Comparison of ENCODE assay signal across 19 cellular contexts in genomic region chr4:124206779-124207605, GRCh38.
A peak's percentile ranks its signal among the peaks of the same experiment; 100 is the strongest.
DNase-seq lines count a peak whose midpoint lies in the region; ATAC-seq, FAIRE-seq and TF ChIP-seq lines count a peak whose summit lies in the region.
"Had no signal": no experiment of that assay in that cellular context is flagged by ENCODE, and none has a peak within 500 bp of the region (broad histone marks: within the 10 kb centered on the region; RNA-seq: fewer than 3 reads in every experiment).

No MANE protein-coding gene starts in this region.

- H3K4me1 Mint-ChIP-seq in CD8-positive, alpha-beta T cell (ENCODE audit: low read depth): no peaks in the 10 kb centered on the region
- H3K4me1 Mint-ChIP-seq: activated naive CD8-positive, alpha-beta T cell treated with anti-CD3 and anti-CD28 coated beads, Interleukin-2, amount 10 ng/mL, durations not matched to agents 7 days and 5 days; IgD-negative memory B cell had no signal

- peak overlapping the region; percentile 7; the same call in 1 of the 2 replicates for H2AFZ ChIP-seq in SK-N-SH (ENCODE audit: low read depth)

- WGBS in SK-N-SH (ENCODE audit: low lambda C conversion rate): 93% methylated on average over 9 of the region's 9 CpGs
- WGBS in pancreas, 2 donors: 56 to 58% methylated on average over 9 of the region's 9 CpGs

- TF ChIP-seq CTCF in SK-N-SH (IDR thresholded peaks at IDR 0.05): no peak
- TF ChIP-seq CTCF in fibroblast of mammary gland (conservative IDR thresholded peaks at IDR 0.05; ENCODE audit: control insufficient read depth, insufficient read depth, low read depth, low read length): no peak
- no peak for TF ChIP-seq CTCF in pancreas (IDR thresholded peaks at IDR 0.05)
- no peak for TF ChIP-seq CTCF in CD8-positive, alpha-beta T cell (IDR thresholded peaks at IDR 0.05)

- H3K36me3 Mint-ChIP-seq in CD8-positive, alpha-beta T cell: no peaks in the 10 kb centered on the region
- H3K36me3 Mint-ChIP-seq: activated naive CD8-positive, alpha-beta T cell treated with anti-CD3 and anti-CD28 coated beads, Interleukin-2, amount 10 ng/mL, durations not matched to agents 7 days and 5 days; IgD-negative memory B cell had no signal

- H3K27me3 ChIP-seq in SK-N-SH (ENCODE audit: insufficient read depth) (no peaks in the 10 kb centered on the region), pancreas (no peaks in the 10 kb centered on the region)
- no peaks in the 10 kb centered on the region for H3K27me3 ChIP-seq in CD8-positive, alpha-beta T cell (ENCODE audit: insufficient read depth, low read length)
- H3K27me3 ChIP-seq: upper lobe of left lung had no signal

- H3K9me3 ChIP-seq in SK-N-SH: no peaks in the 10 kb centered on the region
- no peaks in the 10 kb centered on the region for H3K9me3 ChIP-seq in pancreas
- no peaks in the 10 kb centered on the region for H3K9me3 ChIP-seq in CD8-positive, alpha-beta T cell (ENCODE audit: low read length)
- H3K9me3 ChIP-seq: upper lobe of left lung had no signal

- no peaks in the 10 kb centered on the region for H3K27me3 Mint-ChIP-seq in CD8-positive, alpha-beta T cell (ENCODE audit: low read depth)
- H3K27me3 Mint-ChIP-seq: activated naive CD8-positive, alpha-beta T cell treated with anti-CD3 and anti-CD28 coated beads, Interleukin-2, amount 10 ng/mL, durations not matched to agents 7 days and 5 days; IgD-negative memory B cell had no signal

- peaks cover 12% of the 10 kb centered on the region for H3F3A ChIP-seq in SK-N-SH (replicated peaks; ENCODE audit: insufficient read depth)

- ATAC-seq in pancreas (peak; percentile 73 to 83 (median 82)), HG02884 (IDR thresholded peaks at IDR 0.05; ENCODE audit: unreplicated experiment) (no peak)
- no peak for ATAC-seq in CD8-positive, alpha-beta T cell

- no peaks in the 10 kb centered on the region for H3K36me3 ChIP-seq in SK-N-SH (replicated peaks in 1 of 2; ENCODE audit: control insufficient read depth in 1 of 2, insufficient read depth in 2 of 2, low read length in 1 of 2)
- H3K36me3 ChIP-seq in pancreas: no peaks in the 10 kb centered on the region
- H3K36me3 ChIP-seq in CD8-positive, alpha-beta T cell (ENCODE audit: insufficient read depth, low read length): no peaks in the 10 kb centered on the region
- H3K36me3 ChIP-seq: upper lobe of left lung had no signal

- H3K4me3 ChIP-seq in SK-N-SH (ENCODE audit: low read depth in 2 of 2, low read length in 1 of 2) (no peak overlapping the region), fibroblast of mammary gland (ENCODE audit: control insufficient read depth, low read depth, low read length) (no peak overlapping the region), pancreas (no peak overlapping the region)
- no peak overlapping the region for H3K4me3 ChIP-seq in CD8-positive, alpha-beta T cell (ENCODE audit: low read depth, low read length)
- H3K4me3 ChIP-seq: upper lobe of left lung had no signal

- H3K4me2 ChIP-seq in SK-N-SH: no peak overlapping the region

- no peak overlapping the region for H3K27ac Mint-ChIP-seq in CD8-positive, alpha-beta T cell
- H3K27ac Mint-ChIP-seq: activated naive CD8-positive, alpha-beta T cell treated with anti-CD3 and anti-CD28 coated beads, Interleukin-2, amount 10 ng/mL, durations not matched to agents 7 days and 5 days; IgD-negative memory B cell; T-helper 1 cell treated with Interleukin-12 subunit alpha and Interleukin-12 subunit beta and Interleukin-4 antibody, amounts not matched to agents 30 μg/mL and 1 μg/mL, for 36 hours had no signal

- no peak overlapping the region for H3K27ac ChIP-seq in SK-N-SH (ENCODE audit: low read depth in 2 of 2, low read length in 1 of 2)
- H3K27ac ChIP-seq in pancreas: peak overlapping the region in 1 of 4 donors; percentile 51
- H3K27ac ChIP-seq in CD8-positive, alpha-beta T cell (ENCODE audit: low read depth, low read length): no peak overlapping the region
- H3K27ac ChIP-seq: upper lobe of left lung had no signal

- H3K9me2 ChIP-seq in SK-N-SH: no peaks in the 10 kb centered on the region

- no peaks in the 10 kb centered on the region for H4K20me1 ChIP-seq in SK-N-SH (ENCODE audit: insufficient read depth)

- CTCF ChIA-PET in SK-N-SH (lab: Yijun Ruan, JAX): no interaction called here
- CTCF ChIA-PET in CD8-positive, alpha-beta T cell (lab: Charles Lee): no interaction called here

- DNase-seq in GM03348 (ENCODE audit: low spot score) (peak; percentile 27), SK-N-SH (no peak), fibroblast of mammary gland (ENCODE audit: low read depth) (peak; percentile 84), pancreas (peak in 5 of 6 donors; percentile 2 to 43 (median 38)), NCI-H1092 treated with DMSO at 0.1 percent for 48 hours (lab: John Stamatoyannopoulos, UW) (no peak)
- no peak for DNase-seq in activated naive CD4-positive, alpha-beta T cell treated with anti-CD3 and anti-CD28 coated beads, Interleukin-2, amount 50 U/mL, for 16 hours
- DNase-seq in CD8-positive, alpha-beta T cell: no peak
- DNase-seq: activated naive CD8-positive, alpha-beta T cell treated with anti-CD3 and anti-CD28 coated beads, Interleukin-2, amount 10 ng/mL, durations not matched to agents 7 days and 5 days; C1 segment of cervical spinal cord; cortex of kidney; kidney; NCI-H1417 treated with DMSO at 0.1 percent for 48 hours; NCI-H446 treated with DMSO at 0.1 percent for 48 hours; stimulated activated CD8-positive, alpha-beta memory T cell treated with anti-CD3 and anti-CD28 coated beads, Interleukin-4, amount 100 ng/mL, for 48 hours had no signal

- no peak for FAIRE-seq in pancreas (lab: Jason Lieb, UNC)
- FAIRE-seq: GM19239 had no signal

- intact Hi-C loops in pancreas (cut with DNase I): no loop called here
- intact Hi-C loops in CD8-positive, alpha-beta T cell (cut with DNase I, micrococcal nuclease): no loop called here

- TF ChIP-seq EP300 in SK-N-SH (IDR thresholded peaks at IDR 0.05; ENCODE audit: borderline replicate concordance in 1 of 2, low read depth in 1 of 2, low read length in 1 of 2): no peak

- no peak overlapping the region for H3K4me3 Mint-ChIP-seq in CD8-positive, alpha-beta T cell
- H3K4me3 Mint-ChIP-seq: activated naive CD8-positive, alpha-beta T cell treated with anti-CD3 and anti-CD28 coated beads, Interleukin-2, amount 10 ng/mL, durations not matched to agents 7 days and 5 days; IgD-negative memory B cell; T-helper 1 cell treated with Interleukin-12 subunit alpha and Interleukin-12 subunit beta and Interleukin-4 antibody, amounts not matched to agents 30 μg/mL and 1 μg/mL, for 36 hours had no signal

- peaks cover 0 to 13% of the 10 kb centered on the region in 2 experiments; a peak in 2 of 4 replicates for H3K4me1 ChIP-seq in SK-N-SH (ENCODE audit: control insufficient read depth in 1 of 2, insufficient read depth in 2 of 2, low read depth in 1 of 2, low read length in 1 of 2)
- H3K4me1 ChIP-seq in pancreas: peaks cover 0 to 16% (median 7%) of the 10 kb centered on the region in 3 donors
- H3K4me1 ChIP-seq in CD8-positive, alpha-beta T cell (ENCODE audit: insufficient read depth, low read length): no peaks in the 10 kb centered on the region
- H3K4me1 ChIP-seq: upper lobe of left lung had no signal

- no peaks in the 10 kb centered on the region for H3K9me3 Mint-ChIP-seq in CD8-positive, alpha-beta T cell
- H3K9me3 Mint-ChIP-seq: activated naive CD8-positive, alpha-beta T cell treated with anti-CD3 and anti-CD28 coated beads, Interleukin-2, amount 10 ng/mL, durations not matched to agents 7 days and 5 days; T-helper 1 cell treated with Interleukin-12 subunit alpha and Interleukin-12 subunit beta and Interleukin-4 antibody, amounts not matched to agents 30 μg/mL and 1 μg/mL, for 36 hours had no signal

- POLR2A ChIA-PET in SK-N-SH (lab: Yijun Ruan, JAX): no interaction called here
- POLR2A ChIA-PET in CD8-positive, alpha-beta T cell (lab: Charles Lee): interaction anchor here (0.6 kb wide), 1 partner anchor 469 kb away, joined by 5 read pairs; no protein-coding TSS in a partner anchor

- H3K9ac ChIP-seq in SK-N-SH: no peak overlapping the region

- no peak for TF ChIP-seq RAD21 in SK-N-SH (IDR thresholded peaks at IDR 0.05; ENCODE audit: low read length)

- H3K79me2 ChIP-seq in SK-N-SH (ENCODE audit: insufficient read depth): no peaks in the 10 kb centered on the region

TF ChIP-seq in SK-N-SH, 30 proteins besides CTCF, POLR2A, EP300 and RAD21:
- TF ChIP-seq MEF2A (IDR thresholded peaks at IDR 0.05; ENCODE audit: borderline replicate concordance, low read depth) (no peak), SIN3A (IDR thresholded peaks at IDR 0.05; ENCODE audit: borderline replicate concordance, low read depth, low read length) (no peak), MXI1 (IDR thresholded peaks at IDR 0.05; ENCODE audit: low read depth, low read length) (no peak), RXRA (IDR thresholded peaks at IDR 0.05; ENCODE audit: borderline replicate concordance, low read depth) (no peak), JUND (IDR thresholded peaks at IDR 0.05) (no peak), USF2 (IDR thresholded peaks at IDR 0.05; ENCODE audit: borderline replicate concordance, low read depth, low read length) (no peak)

Comparison
In these comparisons a context has a peak if more than half of its experiments do, and no peak if none do; other contexts are left out.
1. DNase-seq: peak in GM03348 (single experiment), fibroblast of mammary gland (single experiment) and pancreas (5 of 6); none in SK-N-SH (single experiment), activated naive CD4-positive, alpha-beta T cell treated with anti-CD3 and anti-CD28 coated beads, Interleukin-2, amount 50 U/mL, for 16 hours (single experiment), CD8-positive, alpha-beta T cell (0 of 7) and NCI-H1092 treated with DMSO at 0.1 percent for 48 hours (single experiment).
2. ATAC-seq: peak in pancreas (4 of 4); none in HG02884 (single experiment) and CD8-positive, alpha-beta T cell (single experiment).